ENCODE assay signal across 25 cellular contexts in genomic region chr11:81966340-81966739, GRCh38.
"Had no signal": no experiment of that assay in that cellular context is flagged by ENCODE, and none has a peak within 500 bp of the region (broad histone marks: within the 10 kb centered on the region; RNA-seq: fewer than 3 reads in every experiment).

No MANE protein-coding gene starts in this region.

- DNase-seq: effector CD8-positive, alpha-beta T cell; endodermal cell; foreskin keratinocyte; heart left ventricle; left cardiac atrium; left lung; mesenchymal stem cell; mucosa of descending colon; naive B cell; right lobe of liver; small intestine; stimulated activated CD4-positive, alpha-beta T cell treated with anti-CD3 and anti-CD28 coated beads, Interleukin-15, amount 100 ng/mL, for 24 hours; stimulated activated CD4-positive, alpha-beta T cell treated with anti-CD3 and anti-CD28 coated beads, Interleukin-4, amount 100 ng/mL, for 24 hours; stimulated activated naive CD4-positive, alpha-beta T cell treated with Interleukin-2 at 50 U/mL for 16 hours; stomach; substantia nigra; testis; transverse colon; upper lobe of right lung; uterus had no signal

- H3K27me3 ChIP-seq: foreskin keratinocyte, gastroesophageal sphincter, heart left ventricle, hepatocyte, left lung, neutrophil, right lobe of liver, stomach, testis, transverse colon, upper lobe of right lung, uterus had no signal

- H3K9me3 ChIP-seq: gastroesophageal sphincter, heart left ventricle, left lung, mucosa of descending colon, neutrophil, right lobe of liver, stomach, testis, transverse colon, upper lobe of right lung, uterus had no signal

- H3K27ac ChIP-seq: epithelial cell of prostate, foreskin keratinocyte, gastroesophageal sphincter, heart left ventricle, hepatocyte, left lung, neutrophil, parathyroid adenoma, right lobe of liver, stomach, testis, transverse colon, upper lobe of right lung, uterus had no signal

- H3K4me3 ChIP-seq: gastroesophageal sphincter, heart left ventricle, hepatocyte, left lung, mucosa of descending colon, right lobe of liver, stomach, testis, transverse colon, upper lobe of right lung, uterus had no signal

- H3K4me1 ChIP-seq: foreskin keratinocyte, gastroesophageal sphincter, heart left ventricle, left lung, parathyroid adenoma, right lobe of liver, stomach, testis, transverse colon, upper lobe of right lung had no signal

- H3K36me3 ChIP-seq: gastroesophageal sphincter, heart left ventricle, left lung, neutrophil, right lobe of liver, stomach, transverse colon, upper lobe of right lung, uterus had no signal
